In genomic region chr3:46693038-46693896, GRCh38 we compare ENCODE assay signal across 8 cellular contexts. TPM values are rescaled to one million over a fixed set of nuclear protein-coding genes. Genes with fewer than 3 reads are reported as not detected.
DNase-seq lines count a peak whose midpoint lies in the region; ATAC-seq and TF ChIP-seq lines count a peak whose summit lies in the region.

ALS2CL (minus strand) TSS chr3:46693679; CDS start chr3:46689440, 4,239 bp downstream.

- no peaks in the 10 kb centered on the region for H3K27me3 Mint-ChIP-seq in activated CD4-positive, alpha-beta T cell treated with anti-CD3 and anti-CD28 coated beads for 36 hours

- POLR2A ChIA-PET in activated CD4-positive, alpha-beta T cell treated with anti-CD3 and anti-CD28 coated beads for 36 hours (lab: Charles Lee), result no interaction called here

- peak within 1 kb of the TSS; percentile 55 for H3K27ac Mint-ChIP-seq in activated CD4-positive, alpha-beta T cell treated with anti-CD3 and anti-CD28 coated beads for 36 hours

- DNase-seq in AG10803 (ENCODE audit: low read depth) (no peak), HT-29 (ENCODE audit: low spot score) (peak; percentile 54), colonic mucosa (peak; percentile 75), lower leg skin (ENCODE audit: low spot score in 2 of 2) (peak; percentile 39 to 92), SKM-1 (lab: John Stamatoyannopoulos, UW; ENCODE audit: unreplicated experiment) (no peak)
- DNase-seq in activated CD4-positive, alpha-beta T cell treated with anti-CD3 and anti-CD28 coated beads for 36 hours, result peak; percentile 80
- peak; percentile 42 to 59 (median 59) for DNase-seq in stimulated activated CD4-positive, alpha-beta T cell treated with anti-CD3 and anti-CD28 coated beads, TNF-alpha, amount 100 ng/mL, for 4 hours (ENCODE audit: low read depth in 3 of 3)

- H3K4me3 ChIP-seq in AG10803 (ENCODE audit: low read length), result peak within 1 kb of the TSS; percentile 71
- peak within 1 kb of the TSS; percentile 84 for H3K4me3 ChIP-seq in colonic mucosa
- H3K4me3 ChIP-seq in lower leg skin (ENCODE audit: low read depth, poor library complexity, severe bottlenecking), result peak within 1 kb of the TSS; percentile 28

- intact Hi-C loops in activated CD4-positive, alpha-beta T cell treated with anti-CD3 and anti-CD28 coated beads for 36 hours (cut with DNase I, micrococcal nuclease), result loop anchor here in 1 of 2 experiments (2.0 to 5.0 kb wide), 3 partner anchors 120 to 689 kb away; partner anchors contain the start of gene PTPN23
- intact Hi-C loops in colonic mucosa (cut with DNase I), result no loop called here
- intact Hi-C loops in lower leg skin (cut with DNase I; ENCODE audit: low total_unique reads), result no loop called here

- CTCF ChIA-PET in activated CD4-positive, alpha-beta T cell treated with anti-CD3 and anti-CD28 coated beads for 36 hours (lab: Charles Lee), result interaction anchor here (0.5 to 2.1 kb wide), 5 partner anchors 18 to 238 kb away, joined by 3 to 6 read pairs (median 3); no protein-coding TSS in a partner anchor

- 1 to 4% methylated on average over 13 to 15 of the region's 72 CpGs for WGBS in lower leg skin, 2 donors

- no peak for TF ChIP-seq CTCF in AG10803 (conservative IDR thresholded peaks at IDR 0.05; ENCODE audit: low read length)
- no peak for TF ChIP-seq CTCF in colonic mucosa (IDR thresholded peaks at IDR 0.05)
- no peak for TF ChIP-seq CTCF in lower leg skin (IDR thresholded peaks at IDR 0.05)

- ATAC-seq in activated CD4-positive, alpha-beta T cell treated with anti-CD3 and anti-CD28 coated beads for 36 hours, result peak; percentile 64
- no peak for ATAC-seq in HG02870 (IDR thresholded peaks at IDR 0.05; ENCODE audit: unreplicated experiment)

- peak within 1 kb of the TSS; percentile 73 for H3K4me3 Mint-ChIP-seq in activated CD4-positive, alpha-beta T cell treated with anti-CD3 and anti-CD28 coated beads for 36 hours

- H3K9me3 ChIP-seq in colonic mucosa, result no peaks in the 10 kb centered on the region

- H3K4me1 Mint-ChIP-seq in activated CD4-positive, alpha-beta T cell treated with anti-CD3 and anti-CD28 coated beads for 36 hours, result peaks cover 50% of the 10 kb centered on the region

- H3K27me3 ChIP-seq in colonic mucosa, result no peaks in the 10 kb centered on the region

- no peaks in the 10 kb centered on the region for H3K9me3 Mint-ChIP-seq in activated CD4-positive, alpha-beta T cell treated with anti-CD3 and anti-CD28 coated beads for 36 hours (ENCODE audit: low read depth)

- H3K36me3 ChIP-seq in colonic mucosa, result no peaks in the 10 kb centered on the region

- peaks cover 3% of the 10 kb centered on the region for H3K4me1 ChIP-seq in colonic mucosa

- no peak for TF ChIP-seq POLR2A in lower leg skin (IDR thresholded peaks at IDR 0.05)

- H3K36me3 Mint-ChIP-seq in activated CD4-positive, alpha-beta T cell treated with anti-CD3 and anti-CD28 coated beads for 36 hours (ENCODE audit: low read depth), result no peaks in the 10 kb centered on the region

- H3K27ac ChIP-seq in colonic mucosa, result peak within 1 kb of the TSS; percentile 77

- H3K9ac ChIP-seq in colonic mucosa (ENCODE audit: low read depth in 2 of 2, low read length in 2 of 2), result peak within 1 kb of the TSS; percentile 95 to 96

RNA-seq across cellular contexts. Expression of gene ALS2CL, which starts in this region (rescaled TPM):
- 13.2 and 14.9 TPM in 2 replicates for total RNA-seq in HT-29 (2014; rRNA removed; shearing (Covaris generic))
- total RNA-seq in activated CD4-positive, alpha-beta T cell treated with anti-CD3 and anti-CD28 coated beads for 36 hours, result 1 to 10 TPM; 3.2 to 3.3 TPM
- total RNA-seq in colonic mucosa (10 to 100 TPM; 21.8 to 40.3 TPM), lower leg skin (100 to 1,000 TPM in 2 of 4 donors, 10 to 100 TPM in 2; 86.5 to 175 (median 105) TPM)

Comparison
In these comparisons a context has a peak if more than half of its experiments do, and no peak if none do; other contexts are left out.
1. DNase-seq: peak in HT-29 (single experiment), activated CD4-positive, alpha-beta T cell treated with anti-CD3 and anti-CD28 coated beads for 36 hours (single experiment), colonic mucosa (single experiment), lower leg skin (2 of 2) and stimulated activated CD4-positive, alpha-beta T cell treated with anti-CD3 and anti-CD28 coated beads, TNF-alpha, amount 100 ng/mL, for 4 hours (3 of 3); none in AG10803 (single experiment) and SKM-1 (single experiment).
2. H3K4me3 ChIP-seq: peak in every context shown above with its lines; median percentile 84 in colonic mucosa; 71 in AG10803; 28 in lower leg skin.